12 cellular contexts compared by ENCODE assay signal in the genomic region with DNA sequence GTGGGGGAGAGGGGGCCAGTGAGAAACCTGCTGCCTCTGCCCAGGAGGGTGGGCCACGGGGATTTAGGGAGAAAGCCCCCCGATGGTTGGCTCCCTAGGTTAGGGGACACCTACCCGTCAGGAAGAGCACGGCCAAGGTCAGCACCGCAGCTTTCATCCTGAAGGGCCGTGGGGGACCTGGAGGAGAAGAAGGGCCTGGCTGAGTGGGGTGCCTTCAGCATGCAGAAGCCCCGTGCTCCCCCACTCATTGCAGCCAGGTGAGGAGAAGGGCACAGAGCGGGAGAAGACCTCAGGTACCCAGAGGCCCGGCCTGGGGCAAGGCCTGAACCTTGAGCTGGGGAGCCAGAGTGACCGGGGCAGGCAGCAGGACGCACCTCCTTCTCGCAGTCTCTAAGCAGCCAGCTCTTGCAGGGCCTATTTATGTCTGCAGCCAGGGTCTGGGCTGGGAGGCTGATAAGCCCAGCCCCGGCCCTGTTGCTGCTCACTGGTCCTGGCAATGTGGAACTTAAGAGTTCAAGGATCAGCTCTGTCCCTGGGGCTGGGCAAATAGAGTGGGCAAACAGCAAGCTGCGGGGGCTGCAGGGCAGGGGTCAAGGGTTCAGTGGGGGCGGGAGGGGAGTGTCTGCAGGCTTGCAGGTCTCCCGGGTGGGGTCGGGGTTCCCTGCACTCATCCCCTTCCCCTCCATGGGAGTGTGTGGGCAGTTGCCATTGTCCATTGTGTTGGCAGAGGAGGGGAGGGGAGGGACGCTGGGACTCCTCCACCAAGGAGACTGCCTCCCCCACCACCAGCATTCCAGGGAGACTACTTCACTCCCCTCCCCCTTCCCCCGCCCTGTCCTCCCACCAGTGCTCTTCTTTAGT. TPM values are rescaled to one million over a fixed set of nuclear protein-coding genes. Genes with fewer than 3 reads are reported as not detected.
A peak's percentile ranks its signal among the peaks of the same experiment; 100 is the strongest.
DNase-seq lines count a peak whose midpoint lies in the region; ATAC-seq and TF ChIP-seq lines count a peak whose summit lies in the region.
"Had no signal": no experiment of that assay in that cellular context is flagged by ENCODE, and none has a peak within 500 bp of the region (broad histone marks: within the 10 kb centered on the region; RNA-seq: fewer than 3 reads in every experiment).

A gene (minus strand): TSS at position 392 of the 861 bp plus-strand sequence. CDS start 235 bp downstream, at position 157.

- no peak within 1 kb of the TSS for H2AK5ac ChIP-seq in trophoblast cell (ENCODE audit: low read length)

- no peak within 1 kb of the TSS for H3K23ac ChIP-seq in trophoblast cell (ENCODE audit: low read length)

- H3K27ac ChIP-seq in BLaER1 (no peak within 1 kb of the TSS), OCI-LY1 (ENCODE audit: low read depth, low read length, poor library complexity, severe bottlenecking) (no peak within 1 kb of the TSS), right cardiac atrium (ENCODE audit: low read length) (peak within 1 kb of the TSS; percentile 40), trophoblast cell (ENCODE audit: low read depth, low read length) (no peak within 1 kb of the TSS), A673 (ENCODE audit: low read depth, low read length, poor library complexity, severe bottlenecking) (no peak within 1 kb of the TSS)

- H3K4me1 ChIP-seq in BLaER1 (peaks cover 22% of the 10 kb centered on the region), OCI-LY1 (ENCODE audit: insufficient read depth, low read length, severe bottlenecking) (peaks cover 8% of the 10 kb centered on the region), right cardiac atrium (ENCODE audit: control insufficient read depth, insufficient read depth, low read length) (peaks cover 3% of the 10 kb centered on the region), trophoblast cell (ENCODE audit: control insufficient read depth in 1 of 2, insufficient read depth in 2 of 2, low read length in 2 of 2) (peaks cover 10 to 12% of the 10 kb centered on the region in 2 experiments), A673 (ENCODE audit: insufficient read depth, low read length, poor library complexity, severe bottlenecking) (peaks cover 6% of the 10 kb centered on the region)

- H3K9me2 ChIP-seq in OCI-LY1 (ENCODE audit: low read depth, low read length), result no peaks in the 10 kb centered on the region

- CTCF ChIA-PET in A673 (lab: Charles Lee), result interaction anchor here (0.9 kb wide), 1 partner anchor 103 kb away, joined by 3 read pairs; no protein-coding TSS in a partner anchor

- DNase-seq in right cardiac atrium (peak in 1 of 3 donors; percentile 62), trophoblast cell (no peak), G401 (ENCODE audit: low spot score) (no peak), A673 (ENCODE audit: low spot score) (no peak)
- DNase-seq in stimulated activated CD4-positive, alpha-beta T cell treated with anti-CD3 and anti-CD28 coated beads, Interleukin-4, amount 100 ng/mL, for 4 hours, result no peak
- DNase-seq: activated CD4-positive, alpha-beta T cell treated with anti-CD3 and anti-CD28 coated beads, Interleukin-2, amount 50 U/mL, for 1 hour; DMS79 treated with DMSO at 0.1 percent for 48 hours had no signal

- no peak within 1 kb of the TSS for H2BK120ac ChIP-seq in trophoblast cell (ENCODE audit: insufficient read depth, low read length, poor library complexity)

- H2AFZ ChIP-seq in OCI-LY1 (ENCODE audit: low read length) (no peak within 1 kb of the TSS), trophoblast cell (ENCODE audit: insufficient read depth, low read length, poor library complexity) (no peak within 1 kb of the TSS)

- H2BK12ac ChIP-seq in trophoblast cell (ENCODE audit: low read length), result no peak within 1 kb of the TSS

- BruUV-seq in A673 (replicated peaks; lab: Mats Ljungman, UMichigan), result no TSS peak

- H3K9me3 ChIP-seq in BLaER1 (no peaks in the 10 kb centered on the region), OCI-LY1 (ENCODE audit: low read length) (no peaks in the 10 kb centered on the region), right cardiac atrium (ENCODE audit: control insufficient read depth, low read length) (no peaks in the 10 kb centered on the region), trophoblast cell (ENCODE audit: insufficient read depth, low read depth, low read length) (no peaks in the 10 kb centered on the region), A673 (ENCODE audit: low read depth, low read length, poor library complexity, severe bottlenecking) (no peaks in the 10 kb centered on the region)

- H3K79me1 ChIP-seq in trophoblast cell (ENCODE audit: low read length), result no peaks in the 10 kb centered on the region

- no peaks in the 10 kb centered on the region for H3K36me3 ChIP-seq in BLaER1
- no peaks in the 10 kb centered on the region for H3K36me3 ChIP-seq in OCI-LY1 (ENCODE audit: insufficient read depth, low read length)
- H3K36me3 ChIP-seq in trophoblast cell (ENCODE audit: control insufficient read depth in 1 of 2, insufficient read depth in 2 of 2, low read length in 2 of 2), result no peaks in the 10 kb centered on the region
- H3K36me3 ChIP-seq in A673 (ENCODE audit: insufficient read depth, low read length, poor library complexity, severe bottlenecking), result no peaks in the 10 kb centered on the region

- H3K4me2 ChIP-seq in BLaER1 (0 out of 2 replicates have a peak within 1 kb of the TSS, but pooled peaks have one; percentile 99), OCI-LY1 (ENCODE audit: low read length) (peak within 1 kb of the TSS; percentile 66; the same call in 1 of the 2 replicates), trophoblast cell (ENCODE audit: low read length) (no peak within 1 kb of the TSS)

- H3K4me3 ChIP-seq in BLaER1 (no peak within 1 kb of the TSS), OCI-LY1 (ENCODE audit: low read depth, low read length, poor library complexity, severe bottlenecking) (no peak within 1 kb of the TSS), right cardiac atrium (ENCODE audit: low read length) (no peak within 1 kb of the TSS), trophoblast cell (ENCODE audit: low read depth, low read length) (no peak within 1 kb of the TSS), A673 (ENCODE audit: low read depth, low read length, poor library complexity, severe bottlenecking) (no peak within 1 kb of the TSS)

- TF ChIP-seq CTCF in OCI-LY1 (IDR thresholded peaks at IDR 0.05; ENCODE audit: low read length) (no peak), A673 (conservative IDR thresholded peaks at IDR 0.05; ENCODE audit: low read depth, low read length) (no peak)

- no peak within 1 kb of the TSS for H2BK5ac ChIP-seq in trophoblast cell (ENCODE audit: low read depth, low read length, poor library complexity)

- H4K91ac ChIP-seq in trophoblast cell (ENCODE audit: low read depth, low read length), result peak within 1 kb of the TSS; percentile 31

- in situ Hi-C loops in G401 (cut with HindIII; ENCODE audit: low sequenced_read_pairs), result no loop called here

- peak in 1 of 2 donors; percentile 2 for ATAC-seq in right cardiac atrium
- ATAC-seq in HG02870 (IDR thresholded peaks at IDR 0.05; ENCODE audit: unreplicated experiment), result no peak
- ATAC-seq: esophagus mucosa had no signal

- H4K8ac ChIP-seq in trophoblast cell (ENCODE audit: low read depth, low read length), result peak within 1 kb of the TSS; percentile 11

- no peak within 1 kb of the TSS for H4K12ac ChIP-seq in trophoblast cell (ENCODE audit: low read depth, low read length)

- no peak within 1 kb of the TSS for H3K4ac ChIP-seq in trophoblast cell (ENCODE audit: low read depth, low read length)

- H3K79me2 ChIP-seq in OCI-LY1 (ENCODE audit: insufficient read depth, low read length) (no peaks in the 10 kb centered on the region), trophoblast cell (ENCODE audit: control insufficient read depth, insufficient read depth, low read length, poor library complexity) (no peaks in the 10 kb centered on the region)

- POLR2A ChIA-PET in A673 (lab: Charles Lee; ENCODE audit: low non-redundant PET), result no interaction called here

- H3F3A ChIP-seq in OCI-LY1 (ENCODE audit: insufficient read depth, low read length), result no peaks in the 10 kb centered on the region

- H3K9ac ChIP-seq in BLaER1 (no peak within 1 kb of the TSS), OCI-LY1 (ENCODE audit: low read length) (no peak within 1 kb of the TSS), trophoblast cell (ENCODE audit: low read length) (no peak within 1 kb of the TSS)

- no peak within 1 kb of the TSS for H3K14ac ChIP-seq in trophoblast cell (ENCODE audit: low read length)

- no peaks in the 10 kb centered on the region for H3K27me3 ChIP-seq in BLaER1
- H3K27me3 ChIP-seq in OCI-LY1 (ENCODE audit: insufficient read depth, low read length), result no peaks in the 10 kb centered on the region
- no peaks in the 10 kb centered on the region for H3K27me3 ChIP-seq in right cardiac atrium (ENCODE audit: control insufficient read depth, insufficient read depth)
- no peaks in the 10 kb centered on the region for H3K27me3 ChIP-seq in trophoblast cell (ENCODE audit: insufficient read depth, low read length)
- H3K27me3 ChIP-seq in A673 (replicated peaks; ENCODE audit: insufficient read depth, low read depth, low read length, poor library complexity), result no peaks in the 10 kb centered on the region

- H4K20me1 ChIP-seq in BLaER1, result no peaks in the 10 kb centered on the region
- no peaks in the 10 kb centered on the region for H4K20me1 ChIP-seq in OCI-LY1 (ENCODE audit: insufficient read depth, low read length)

- intact Hi-C loops in right cardiac atrium (cut with DNase I), result loop anchor here in 3 of 4 donors (5.0 kb wide), 1 partner anchor 45 kb away; a partner anchor contains a TSS
- intact Hi-C loops in A673 (cut with micrococcal nuclease; ENCODE audit: unreplicated experiment), result no loop called here

- no peak within 1 kb of the TSS for H3K18ac ChIP-seq in trophoblast cell (ENCODE audit: low read length)

- WGBS in right cardiac atrium, result 52% methylated on average over 19 of the region's 19 CpGs
- no CpG with 5 or more reads among the region's 19 CpGs for WGBS in trophoblast cell (ENCODE audit: extremely low coverage, insufficient coverage, insufficient read length)

RNA-seq across cellular contexts. Expression of the gene that starts here (rescaled TPM):
- total RNA-seq in right cardiac atrium (10 to 100 TPM in 1 of 4 donors, 1 to 10 TPM in 3; 5.2 to 13.4 (median 5.9) TPM), A673 (2021) (0.35 and 0.43 TPM in 2 replicates)
- 43.0 TPM for polyA plus RNA-seq in right cardiac atrium
- polyA plus RNA-seq in trophoblast cell (2013), result 2.0 and 2.3 TPM in 2 replicates
- total RNA-seq in G401 (2014; rRNA removed; shearing (Covaris generic)), result not detected in 2 replicates
- total RNA-seq: MCF 10A had no signal
